14 cellular contexts compared by ENCODE assay signal in genomic region chr1:213303286-213303685, GRCh38.
DNase-seq lines count a peak whose midpoint lies in the region; ATAC-seq, FAIRE-seq and TF ChIP-seq lines count a peak whose summit lies in the region.
"Had no signal": no experiment of that assay in that cellular context is flagged by ENCODE, and none has a peak within 500 bp of the region (broad histone marks: within the 10 kb centered on the region; RNA-seq: fewer than 3 reads in every experiment).

No MANE protein-coding gene starts in this region.

- no peak overlapping the region for H3K4me3 ChIP-seq in BJ (ENCODE audit: low read depth, low read length)
- H3K4me3 ChIP-seq in bronchial epithelial cell (ENCODE audit: low read depth, low read length) = no peak overlapping the region
- H3K4me3 ChIP-seq: psoas muscle had no signal

- H3K27me3 ChIP-seq in BJ (ENCODE audit: control insufficient read depth, insufficient read depth, low read length) = no peaks in the 10 kb centered on the region
- H3K27me3 ChIP-seq in bronchial epithelial cell (ENCODE audit: control insufficient read depth, insufficient read depth, low read length) = no peaks in the 10 kb centered on the region

- H3K36me3 Mint-ChIP-seq in activated naive CD4-positive, alpha-beta T cell treated with anti-CD3 and anti-CD28 coated beads, Interleukin-2, amount 10 ng/mL, durations not matched to agents 7 days and 5 days = no peaks in the 10 kb centered on the region

- TF ChIP-seq CTCF in BJ (IDR thresholded peaks at IDR 0.05; ENCODE audit: insufficient read depth, low read depth, low read length) = no peak
- no peak for TF ChIP-seq CTCF in bronchial epithelial cell (IDR thresholded peaks at IDR 0.05; ENCODE audit: insufficient read depth, low read length, severe bottlenecking)

- no peak overlapping the region for H3K4me3 Mint-ChIP-seq in activated naive CD4-positive, alpha-beta T cell treated with anti-CD3 and anti-CD28 coated beads, Interleukin-2, amount 10 ng/mL, durations not matched to agents 7 days and 5 days
- H3K4me3 Mint-ChIP-seq: activated naive CD4-positive, alpha-beta T cell treated with anti-CD3 and anti-CD28 coated beads, Interleukin-2, amount 50 U/mL, for 24 hours; T-helper 2 cell treated with Interferon-gamma antibody and Interleukin-4, amounts not matched to agents 5 μg/mL and 100 μg/mL, for 36 hours had no signal

- H3K27ac Mint-ChIP-seq in activated naive CD4-positive, alpha-beta T cell treated with anti-CD3 and anti-CD28 coated beads, Interleukin-2, amount 10 ng/mL, durations not matched to agents 7 days and 5 days = no peak overlapping the region
- H3K27ac Mint-ChIP-seq: activated naive CD4-positive, alpha-beta T cell treated with anti-CD3 and anti-CD28 coated beads, Interleukin-2, amount 50 U/mL, for 24 hours; T-helper 2 cell treated with Interferon-gamma antibody and Interleukin-4, amounts not matched to agents 5 μg/mL and 100 μg/mL, for 36 hours had no signal

- CTCF ChIA-PET in BJ (lab: Yijun Ruan, JAX) = no interaction called here
- CTCF ChIA-PET in activated naive CD4-positive, alpha-beta T cell treated with anti-CD3 and anti-CD28 coated beads, Interleukin-2, amount 10 ng/mL, durations not matched to agents 7 days and 5 days (lab: Charles Lee) = no interaction called here

- peak; percentile 80 for FAIRE-seq in bronchial epithelial cell (lab: Jason Lieb, UNC)

- H3K36me3 ChIP-seq in BJ (ENCODE audit: control insufficient read depth, insufficient read depth, low read length) = no peaks in the 10 kb centered on the region
- no peaks in the 10 kb centered on the region for H3K36me3 ChIP-seq in bronchial epithelial cell (ENCODE audit: control insufficient read depth, insufficient read depth, low read length)

- no peaks in the 10 kb centered on the region for H3K9me3 Mint-ChIP-seq in activated naive CD4-positive, alpha-beta T cell treated with anti-CD3 and anti-CD28 coated beads, Interleukin-2, amount 10 ng/mL, durations not matched to agents 7 days and 5 days

- POLR2A ChIA-PET in BJ (lab: Charles Lee) = no interaction called here

- DNase-seq in BJ (ENCODE audit: low read depth) (peak; percentile 16), HuH-7 (ENCODE audit: low spot score) (peak; percentile 43), bronchial epithelial cell (ENCODE audit: low read depth) (no peak), islet precursor cell (peak; percentile 73)
- no peak for DNase-seq in activated naive CD4-positive, alpha-beta T cell treated with anti-CD3 and anti-CD28 coated beads, Interleukin-2, amount 10 ng/mL, durations not matched to agents 7 days and 5 days
- no peak for DNase-seq in activated T-cell treated with anti-CD3 and anti-CD28 coated beads, Interleukin-2, amount 50 U/mL, for 48 hours
- no peak for DNase-seq in effector CD8-positive, alpha-beta T cell (lab: John Stamatoyannopoulos, UW)
- DNase-seq: activated CD4-positive, alpha-beta T cell treated with anti-CD3 and anti-CD28 coated beads for 1 hour; left colon; NCI-H1048; psoas muscle had no signal

- H3K4me1 Mint-ChIP-seq in activated naive CD4-positive, alpha-beta T cell treated with anti-CD3 and anti-CD28 coated beads, Interleukin-2, amount 10 ng/mL, durations not matched to agents 7 days and 5 days = no peaks in the 10 kb centered on the region
- H3K4me1 Mint-ChIP-seq: activated naive CD4-positive, alpha-beta T cell treated with anti-CD3 and anti-CD28 coated beads, Interleukin-2, amount 50 U/mL, for 24 hours had no signal

- no peaks in the 10 kb centered on the region for H3K27me3 Mint-ChIP-seq in activated naive CD4-positive, alpha-beta T cell treated with anti-CD3 and anti-CD28 coated beads, Interleukin-2, amount 10 ng/mL, durations not matched to agents 7 days and 5 days
- H3K27me3 Mint-ChIP-seq: activated naive CD4-positive, alpha-beta T cell treated with anti-CD3 and anti-CD28 coated beads, Interleukin-2, amount 50 U/mL, for 24 hours had no signal

- no peak for ATAC-seq in GM18867 (IDR thresholded peaks at IDR 0.05; ENCODE audit: unreplicated experiment)
- ATAC-seq: left colon, psoas muscle had no signal

Comparison
In these comparisons a context has a peak if more than half of its experiments do, and no peak if none do; other contexts are left out.
1. DNase-seq: peak in BJ (single experiment), HuH-7 (single experiment) and islet precursor cell (single experiment); none in bronchial epithelial cell (single experiment), activated naive CD4-positive, alpha-beta T cell treated with anti-CD3 and anti-CD28 coated beads, Interleukin-2, amount 10 ng/mL, durations not matched to agents 7 days and 5 days (single experiment), activated T-cell treated with anti-CD3 and anti-CD28 coated beads, Interleukin-2, amount 50 U/mL, for 48 hours (0 of 2) and effector CD8-positive, alpha-beta T cell (single experiment).